15 cellular contexts compared by ENCODE assay signal in genomic region chr19:31144471-31144870, GRCh38.
DNase-seq lines count a peak whose midpoint lies in the region; ATAC-seq and TF ChIP-seq lines count a peak whose summit lies in the region.
"Had no signal": no experiment of that assay in that cellular context is flagged by ENCODE, and none has a peak within 500 bp of the region (broad histone marks: within the 10 kb centered on the region; RNA-seq: fewer than 3 reads in every experiment).

No MANE protein-coding gene starts in this region.

- intact Hi-C loops in IMR-90 (cut with micrococcal nuclease) (no loop called here), prostate gland (cut with DNase I) (no loop called here)

- H3K9ac ChIP-seq in IMR-90 (ENCODE audit: low read depth, low read length) (no peak overlapping the region), mesendoderm (ENCODE audit: low read length) (no peak overlapping the region)
- H3K9ac ChIP-seq: GM23248 had no signal

- no peak overlapping the region for H4K8ac ChIP-seq in IMR-90 (ENCODE audit: low read depth in 2 of 2, low read length in 2 of 2)
- no peak overlapping the region for H4K8ac ChIP-seq in mesendoderm (ENCODE audit: low read depth, low read length)

- H3K56ac ChIP-seq in IMR-90 (ENCODE audit: extremely low read depth, insufficient read depth, low read length) (no peak overlapping the region), mesendoderm (ENCODE audit: low read length) (no peak overlapping the region)

- peaks cover 15% of the 10 kb centered on the region for H3K9me1 ChIP-seq in IMR-90 (ENCODE audit: insufficient read depth, low read length)

- no peak overlapping the region for H2AK9ac ChIP-seq in IMR-90 (replicated peaks; ENCODE audit: low read depth, low read length, poor library complexity)

- H2AK5ac ChIP-seq in IMR-90 (ENCODE audit: low read depth, low read length) = 0 out of 2 replicates have a peak overlapping the region, but pooled peaks have one; percentile 14
- H2AK5ac ChIP-seq in mesendoderm (ENCODE audit: low read length) = no peak overlapping the region

- in situ Hi-C loops in IMR-90 (cut with MboI; ENCODE audit: low sequenced_read_pairs) = no loop called here

- H4K5ac ChIP-seq in IMR-90 (ENCODE audit: low read depth, low read length) = no peak overlapping the region
- H4K5ac ChIP-seq in mesendoderm (ENCODE audit: low read length) = no peak overlapping the region

- H3K27ac ChIP-seq in IMR-90 (ENCODE audit: insufficient read depth, low read length) (no peak overlapping the region), mesendoderm (ENCODE audit: low read depth, low read length) (no peak overlapping the region), prostate gland (no peak overlapping the region), upper lobe of left lung (no peak overlapping the region)
- H3K27ac ChIP-seq: C4-2B, GM23248 had no signal

- ATAC-seq in IMR-90 (ENCODE audit: low read depth) = no peak
- ATAC-seq in upper lobe of left lung (ENCODE audit: low FRiP score in 2 of 2) = no peak
- ATAC-seq: HCT116, HepG2 had no signal

- no peaks in the 10 kb centered on the region for H3K79me2 ChIP-seq in mesendoderm (ENCODE audit: control insufficient read depth, insufficient read depth, low read length)

- H3K9me3 ChIP-seq in IMR-90 (ENCODE audit: control insufficient read depth, insufficient read depth, low read length) (no peaks in the 10 kb centered on the region), prostate gland (no peaks in the 10 kb centered on the region), upper lobe of left lung (no peaks in the 10 kb centered on the region)
- H3K9me3 ChIP-seq: Caco-2 had no signal

- H3K18ac ChIP-seq in IMR-90 (ENCODE audit: low read depth, low read length) = no peak overlapping the region
- H3K18ac ChIP-seq in mesendoderm (ENCODE audit: low read length) = no peak overlapping the region

- H4K91ac ChIP-seq in IMR-90 (ENCODE audit: insufficient read depth, low read depth, low read length) = no peak overlapping the region

- peaks cover 18% of the 10 kb centered on the region for H3K4me1 ChIP-seq in IMR-90 (ENCODE audit: control insufficient read depth, insufficient read depth, low read length)
- H3K4me1 ChIP-seq in mesendoderm (ENCODE audit: control insufficient read depth, low read depth, low read length) = no peaks in the 10 kb centered on the region
- no peaks in the 10 kb centered on the region for H3K4me1 ChIP-seq in prostate gland (replicated peaks)
- H3K4me1 ChIP-seq in upper lobe of left lung = no peaks in the 10 kb centered on the region
- H3K4me1 ChIP-seq: Caco-2 had no signal

- POLR2A ChIA-PET in IMR-90 (lab: Charles Lee; ENCODE audit: unreplicated experiment) = no interaction called here

- H2AFZ ChIP-seq in IMR-90 (replicated peaks; ENCODE audit: low read length, poor library complexity) = no peak overlapping the region
- H2AFZ ChIP-seq: GM23248 had no signal

- WGBS in IMR-90 (ENCODE audit: extremely low coverage in 2 of 2, insufficient read length in 1 of 2), 2 experiments = 86% methylated on average over 1 of the region's 4 CpGs; no CpG with 5 or more reads in 1 of the 2 experiments
- no CpG with 5 or more reads among the region's 4 CpGs for WGBS in mesendoderm (ENCODE audit: extremely low coverage, insufficient coverage, low lambda C conversion rate)
- 84% methylated on average over 4 of the region's 4 CpGs for WGBS in prostate gland
- 84 to 85% methylated on average over 4 of the region's 4 CpGs for WGBS in upper lobe of left lung, 2 donors

- H3K4me3 ChIP-seq in IMR-90 (ENCODE audit: insufficient read depth, low read depth, low read length) (no peak overlapping the region), choroid plexus epithelial cell (ENCODE audit: low read depth, low read length) (no peak overlapping the region), mesendoderm (ENCODE audit: low read length) (no peak overlapping the region), prostate gland (no peak overlapping the region), upper lobe of left lung (no peak overlapping the region)
- H3K4me3 ChIP-seq: GM23248 had no signal

- no peak for TF ChIP-seq RAD21 in IMR-90 (IDR thresholded peaks at IDR 0.05; ENCODE audit: low read length)

- H3K4ac ChIP-seq in IMR-90 (ENCODE audit: low read depth, low read length) (no peak overlapping the region), mesendoderm (ENCODE audit: low read depth, low read length) (no peak overlapping the region)

- H2BK15ac ChIP-seq in IMR-90 (ENCODE audit: low read depth, low read length) = 0 out of 3 replicates have a peak overlapping the region, but pooled peaks have one; percentile 4
- no peak overlapping the region for H2BK15ac ChIP-seq in mesendoderm (replicated peaks; ENCODE audit: low read depth)

- no peak overlapping the region for H3K14ac ChIP-seq in IMR-90 (replicated peaks; ENCODE audit: low read depth, low read length)

- dilution Hi-C loops in IMR-90 (cut with HindIII; ENCODE audit: low sequenced_read_pairs, unreplicated experiment) = no loop called here

- TF ChIP-seq POLR2A in IMR-90 (IDR thresholded peaks at IDR 0.05; ENCODE audit: low read depth, low read length) (no peak), prostate gland (IDR thresholded peaks at IDR 0.05) (no peak), upper lobe of left lung (IDR thresholded peaks at IDR 0.05) (no peak)

- H3K36me3 ChIP-seq in IMR-90 (ENCODE audit: control insufficient read depth, insufficient read depth, low read length) = no peaks in the 10 kb centered on the region
- no peaks in the 10 kb centered on the region for H3K36me3 ChIP-seq in mesendoderm (ENCODE audit: control insufficient read depth, insufficient read depth, low read length)
- H3K36me3 ChIP-seq in prostate gland = no peaks in the 10 kb centered on the region
- H3K36me3 ChIP-seq in upper lobe of left lung = no peaks in the 10 kb centered on the region

- peaks cover 0 to 5% of the 10 kb centered on the region in 2 experiments; a peak in 1 of 4 replicates for H3K79me1 ChIP-seq in IMR-90 (ENCODE audit: low read depth in 1 of 2, low read length in 2 of 2)
- H3K79me1 ChIP-seq in mesendoderm (ENCODE audit: low read length) = no peaks in the 10 kb centered on the region

- H3K27me3 ChIP-seq in IMR-90 (ENCODE audit: control insufficient read depth, insufficient read depth, low read length) = no peaks in the 10 kb centered on the region
- no peaks in the 10 kb centered on the region for H3K27me3 ChIP-seq in mesendoderm (ENCODE audit: insufficient read depth, low read length, poor library complexity)
- no peaks in the 10 kb centered on the region for H3K27me3 ChIP-seq in prostate gland (replicated peaks; ENCODE audit: insufficient read depth)
- H3K27me3 ChIP-seq in upper lobe of left lung = no peaks in the 10 kb centered on the region

- H3K4me2 ChIP-seq in IMR-90 (ENCODE audit: low read depth, low read length) (no peak overlapping the region), mesendoderm (ENCODE audit: low read length) (no peak overlapping the region)

- CTCF ChIA-PET in IMR-90 (lab: Yijun Ruan, JAX) = no interaction called here

- DNase-seq in IMR-90 = no peak
- DNase-seq in choroid plexus epithelial cell (ENCODE audit: low read depth) = peak; percentile 89
- DNase-seq in mesendoderm = peak; percentile 11
- no peak for DNase-seq in prostate gland (ENCODE audit: low spot score)
- no peak for DNase-seq in ureter (ENCODE audit: low spot score)
- DNase-seq in activated CD4-positive, alpha-beta T cell treated with anti-CD3 and anti-CD28 coated beads for 1 hour = no peak
- no peak for DNase-seq in upper lobe of left lung
- DNase-seq: AML-193; Caco-2; CD4-positive, alpha-beta T cell; GM23248; HFFc6 had no signal

- H2BK20ac ChIP-seq in IMR-90 (ENCODE audit: low read depth, low read length) = no peak overlapping the region

- H2BK5ac ChIP-seq in IMR-90 (ENCODE audit: low read depth, low read length, poor library complexity, severe bottlenecking) = no peak overlapping the region
- no peak overlapping the region for H2BK5ac ChIP-seq in mesendoderm (ENCODE audit: low read length)

- no peak for TF ChIP-seq EP300 in upper lobe of left lung (IDR thresholded peaks at IDR 0.05)

- H3K23ac ChIP-seq in IMR-90 (ENCODE audit: low read depth, low read length) (no peak overlapping the region), mesendoderm (ENCODE audit: low read length) (no peak overlapping the region)

- no TSS peak for BruUV-seq in IMR-90 (replicated peaks; lab: Mats Ljungman, UMichigan)

- H2BK120ac ChIP-seq in IMR-90 (ENCODE audit: low read depth, low read length) (no peak overlapping the region), mesendoderm (ENCODE audit: low read depth, low read length) (no peak overlapping the region)

- TF ChIP-seq CTCF in IMR-90 (conservative IDR thresholded peaks at IDR 0.05; ENCODE audit: low read depth, low read length) (no peak), choroid plexus epithelial cell (conservative IDR thresholded peaks at IDR 0.05; ENCODE audit: low read depth, low read length) (no peak), prostate gland (IDR thresholded peaks at IDR 0.05) (no peak), upper lobe of left lung (IDR thresholded peaks at IDR 0.05) (no peak)

- H4K20me1 ChIP-seq in IMR-90 (ENCODE audit: insufficient read depth, low read length) = no peaks in the 10 kb centered on the region

TF ChIP-seq in IMR-90, 13 proteins besides CTCF, POLR2A, EP300 and RAD21:
- TF ChIP-seq FOS (IDR thresholded peaks at IDR 0.05; ENCODE audit: low read depth, low read length) (no peak), MAZ (IDR thresholded peaks at IDR 0.05; ENCODE audit: borderline replicate concordance, low read depth, low read length) (no peak), RFX5 (IDR thresholded peaks at IDR 0.05; ENCODE audit: low read depth, low read length) (no peak)

Comparison
In these comparisons a context has a peak if more than half of its experiments do, and no peak if none do; other contexts are left out.
1. DNase-seq: peak in choroid plexus epithelial cell (single experiment) and mesendoderm (single experiment); none in IMR-90 (single experiment), prostate gland (single experiment), ureter (single experiment), activated CD4-positive, alpha-beta T cell treated with anti-CD3 and anti-CD28 coated beads for 1 hour (single experiment) and upper lobe of left lung (0 of 2).